8 cellular contexts compared by ENCODE assay signal in genomic region chr17:29176500-29177351, GRCh38. TPM values are rescaled to one million over a fixed set of nuclear protein-coding genes. Genes with fewer than 3 reads are reported as not detected.
DNase-seq lines count a peak whose midpoint lies in the region; ATAC-seq, FAIRE-seq and TF ChIP-seq lines count a peak whose summit lies in the region.

No MANE protein-coding gene starts in this region.

- H3K36me3 ChIP-seq in ACC112 (ENCODE audit: insufficient read depth, low read length) (no peaks in the 10 kb centered on the region), GM12878 (ENCODE audit: control insufficient read depth in 2 of 2, insufficient read depth in 2 of 2, low read length in 1 of 2) (no peaks in the 10 kb centered on the region), spleen (no peaks in the 10 kb centered on the region)

- H3K4me2 ChIP-seq in GM12878 (ENCODE audit: control insufficient read depth, insufficient read depth): peak overlapping the region; percentile 86

- RAD21 ChIA-PET in GM12878 (lab: Charles Lee; ENCODE audit: unreplicated experiment): interaction anchor here (0.7 to 10.4 kb wide), 12 partner anchors 9 to 225 kb away, joined by 3 to 207 read pairs (median 4); partner anchors contain the start of gene PHF12

- peaks cover 26% of the 10 kb centered on the region for H3K4me1 Mint-ChIP-seq in T-helper 2 cell treated with Interferon-gamma antibody and Interleukin-4, amounts not matched to agents 5 μg/mL and 100 μg/mL, for 36 hours (ENCODE audit: low read depth)

- no peak for TF ChIP-seq EP300 in GM12878 (IDR thresholded peaks at IDR 0.05; ENCODE audit: borderline replicate concordance in 1 of 2, control insufficient read depth in 1 of 2, low read depth in 2 of 2, low read length in 2 of 2)

- BruUV-seq in GM12878 (replicated peaks; lab: Mats Ljungman, UMichigan): no TSS peak

- no peak for TF ChIP-seq CTCF in GM12878 (IDR thresholded peaks at IDR 0.05 in 2 of 3, conservative IDR thresholded peaks at IDR 0.05 in 1 of 3; ENCODE audit: control insufficient read depth in 2 of 3, extremely low read depth in 1 of 3, insufficient read depth in 1 of 3, low read depth in 3 of 3, low read length in 3 of 3)
- peak in 1 of 11 experiments; percentile 13 for TF ChIP-seq CTCF in spleen (IDR thresholded peaks at IDR 0.05 in 8 of 11, conservative IDR thresholded peaks at IDR 0.05 in 3 of 11)

- peaks cover 6% of the 10 kb centered on the region for H3K27me3 Mint-ChIP-seq in T-helper 2 cell treated with Interferon-gamma antibody and Interleukin-4, amounts not matched to agents 5 μg/mL and 100 μg/mL, for 36 hours (ENCODE audit: low read depth)

- peak overlapping the region; percentile 62 for H3K27ac Mint-ChIP-seq in T-helper 2 cell treated with Interferon-gamma antibody and Interleukin-4, amounts not matched to agents 5 μg/mL and 100 μg/mL, for 36 hours

- peak; percentile 79 for FAIRE-seq in GM19239 (lab: Jason Lieb, UNC)
- peak; percentile 56 for FAIRE-seq in GM12878 (lab: Jason Lieb, UNC)

- H3K79me2 ChIP-seq in ACC112 (ENCODE audit: control insufficient read depth, insufficient read depth, low read length, unreplicated experiment) (no peaks in the 10 kb centered on the region), GM12878 (ENCODE audit: control insufficient read depth, insufficient read depth, low read length) (peaks cover 3% of the 10 kb centered on the region; the same call in 1 of the 2 replicates)

- no peak for TF ChIP-seq RAD21 in GM12878 (IDR thresholded peaks at IDR 0.05; ENCODE audit: insufficient read depth, low read depth, low read length)

- H3K27ac ChIP-seq in ACC112 (ENCODE audit: low read depth, low read length) (no peak overlapping the region), GM12878 (ENCODE audit: control insufficient read depth, insufficient read depth) (peak overlapping the region; percentile 63), spleen (peak overlapping the region; percentile 67 to 88 (median 82))

- H3K27me3 ChIP-seq in ACC112 (ENCODE audit: insufficient read depth, low read length) (no peaks in the 10 kb centered on the region), GM12878 (replicated peaks in 1 of 2; ENCODE audit: control insufficient read depth in 2 of 2, insufficient read depth in 2 of 2, low read length in 1 of 2) (no peaks in the 10 kb centered on the region), spleen (replicated peaks in 1 of 7) (peaks cover 0 to 24% (median 0%) of the 10 kb centered on the region in 7 donors)

- in situ Hi-C loops in GM12878 (cut with MboI): no loop called here

- no peaks in the 10 kb centered on the region for H3K9me3 Mint-ChIP-seq in T-helper 2 cell treated with Interferon-gamma antibody and Interleukin-4, amounts not matched to agents 5 μg/mL and 100 μg/mL, for 36 hours

- no peaks in the 10 kb centered on the region for H4K20me1 ChIP-seq in GM12878 (ENCODE audit: control insufficient read depth, insufficient read depth)

- H3K9me3 ChIP-seq in GM12878 (replicated peaks; ENCODE audit: control insufficient read depth, insufficient read depth, low read length): no peaks in the 10 kb centered on the region
- H3K9me3 ChIP-seq in iPS-18c (ENCODE audit: control insufficient read depth, insufficient read depth, low read length): peaks cover 2% of the 10 kb centered on the region
- H3K9me3 ChIP-seq in spleen: no peaks in the 10 kb centered on the region

- peak overlapping the region; percentile 79 for H3K4me3 ChIP-seq in ACC112 (ENCODE audit: low read depth, low read length)
- peak overlapping the region; percentile 68; the same call in 1 of the 2 replicates for H3K4me3 ChIP-seq in GM12878
- peak overlapping the region; percentile 55 for H3K4me3 ChIP-seq in iPS-18c (ENCODE audit: insufficient read depth, low read depth, low read length)
- H3K4me3 ChIP-seq in spleen: peak overlapping the region; percentile 35 to 76 (median 49)

- no peaks in the 10 kb centered on the region for H3K36me3 Mint-ChIP-seq in T-helper 2 cell treated with Interferon-gamma antibody and Interleukin-4, amounts not matched to agents 5 μg/mL and 100 μg/mL, for 36 hours (ENCODE audit: low read depth)

- TF ChIP-seq POLR2A in GM12878 (IDR thresholded peaks at IDR 0.05; ENCODE audit: low read depth, low read length) (peak; percentile 87), spleen (IDR thresholded peaks at IDR 0.05) (no peak)

- WGBS in GM12878 (ENCODE audit: insufficient coverage, insufficient replicate concordance, low lambda C conversion rate, missing lambda C conversion rate): 2% methylated on average over 45 of the region's 53 CpGs
- 1 to 4% (median 2%) methylated on average over 30 to 53 of the region's 53 CpGs for WGBS in spleen, 5 donors

- SMC1A ChIA-PET in GM12878 (lab: Charles Lee; ENCODE audit: uncharacterized antibody, unreplicated experiment): interaction anchor here (1.5 to 9.2 kb wide), 5 partner anchors 10 to 53 kb away, joined by 5 to 158 read pairs (median 9); no protein-coding TSS in a partner anchor

- peak overlapping the region; percentile 80 for H3K4me3 Mint-ChIP-seq in T-helper 2 cell treated with Interferon-gamma antibody and Interleukin-4, amounts not matched to agents 5 μg/mL and 100 μg/mL, for 36 hours

- CTCF ChIA-PET in GM12878 (lab: Yijun Ruan, JAX): interaction anchor here (0.6 to 12.9 kb wide), 17 partner anchors 9 to 488 kb away, joined by 3 to 260 read pairs (median 3); no protein-coding TSS in a partner anchor

- H3K4me1 ChIP-seq in ACC112 (ENCODE audit: control insufficient read depth, insufficient read depth, low read length, unreplicated experiment) (peaks cover 28% of the 10 kb centered on the region), GM12878 (ENCODE audit: control insufficient read depth, insufficient read depth, low read length) (peaks cover 17% of the 10 kb centered on the region), spleen (peaks cover 23 to 58% (median 44%) of the 10 kb centered on the region in 6 donors)

- intact Hi-C loops in GM12878 (cut with micrococcal nuclease; ENCODE audit: unreplicated experiment): no loop called here
- intact Hi-C loops in spleen (cut with DNase I; ENCODE audit: low total_unique reads): no loop called here

- ATAC-seq in GM12878: peak; percentile 77

- peak overlapping the region; percentile 82 for H3K9ac ChIP-seq in GM12878 (ENCODE audit: control insufficient read depth, insufficient read depth, low read length)

- POLR2A ChIA-PET in GM12878 (lab: Charles Lee): interaction anchor here (0.6 to 3.1 kb wide), 8 partner anchors 19 to 225 kb away, joined by 3 to 54 read pairs (median 6); no protein-coding TSS in a partner anchor

- peak; percentile 80 for DNase-seq in GM19239 (ENCODE audit: insufficient read length, low spot score)
- DNase-seq in NCI-H128 (lab: John Stamatoyannopoulos, UW; ENCODE audit: unreplicated experiment): peak; percentile 21
- DNase-seq in T-helper 2 cell treated with Interferon-gamma antibody and Interleukin-4, amounts not matched to agents 5 μg/mL and 100 μg/mL, for 36 hours (ENCODE audit: low spot score): peak; percentile 17
- DNase-seq in GM12878 (ENCODE audit: low read depth, low spot score): no peak
- DNase-seq in spleen: peak; percentile 85
- DNase-seq in cerebellum (ENCODE audit: low spot score): no peak

- H2AFZ ChIP-seq in ACC112 (ENCODE audit: low read length, unreplicated experiment) (peak overlapping the region; percentile 69), GM12878 (ENCODE audit: control insufficient read depth, low read depth, low read length) (peak overlapping the region; percentile 78)

TF ChIP-seq in GM12878, 131 proteins besides CTCF, POLR2A, EP300 and RAD21 (continues in another document):
- TF ChIP-seq ATF7 (IDR thresholded peaks at IDR 0.05; ENCODE audit: low read depth): no peak
- TF ChIP-seq ESRRA (IDR thresholded peaks at IDR 0.05; ENCODE audit: low read length): peak; percentile 66; the same call in 1 of the 2 replicates
- TF ChIP-seq KLF5 (IDR thresholded peaks at IDR 0.05; ENCODE audit: partially characterized antibody): no peak
- peak; percentile 86; the same call in 1 of the 2 replicates for TF ChIP-seq ZNF217 (IDR thresholded peaks at IDR 0.05)
- peak; percentile 38; the same call in 1 of the 2 replicates for TF ChIP-seq HDGF (IDR thresholded peaks at IDR 0.05)
- TF ChIP-seq TBL1XR1 (IDR thresholded peaks at IDR 0.05; ENCODE audit: low read depth, low read length): no peak
- no peak for TF ChIP-seq KDM1A (IDR thresholded peaks at IDR 0.05; ENCODE audit: borderline replicate concordance)
- TF ChIP-seq TCF7 (IDR thresholded peaks at IDR 0.05; ENCODE audit: borderline replicate concordance): no peak
- TF ChIP-seq USF2 (IDR thresholded peaks at IDR 0.05; ENCODE audit: borderline replicate concordance, low read depth, low read length): peak; percentile 7
- no peak for TF ChIP-seq ZNF274 (IDR thresholded peaks at IDR 0.05; ENCODE audit: insufficient read depth, insufficient read length)

RNA-seq across cellular contexts. Expression of gene MYO18A, which starts 3.5 kb away (rescaled TPM):
- 128 and 136 TPM in 2 replicates for total RNA-seq in GM12878 (2013; cell fraction: nucleolus; rRNA removed)
- total RNA-seq in GM12878 (2014; rRNA removed) (42.8 and 43.5 TPM in 2 replicates), GM12878 (2014; rRNA removed; fragmentation: Illumina TruSeq; extraction: Trizol) (21.5 and 24.4 TPM in 2 replicates), GM12878 (2021) (60.9 and 66.0 TPM in 2 replicates), spleen (100 to 1,000 TPM in 2 of 7 donors, 10 to 100 TPM in 5; 57.6 to 114 (median 85.5) TPM), cerebellum (33.6 TPM)
- polyA plus RNA-seq in GM12878 (2011; ENCODE audit: low read depth): 33.0 TPM
- polyA plus RNA-seq in GM12878 (2011; rRNA removed) (4.6 and 9.8 TPM in 2 replicates), GM12878 (2014; fragmentation: Illumina TruSeq; extraction: Trizol) (23.0 and 31.3 TPM in 2 replicates), GM12878 (2014; fragmentation: Nextera tagmentation; extraction: Ambion mirVana) (1 to 10 TPM; 2.9 to 3.9 TPM), GM12878 (2014; rRNA removed) (31.2 and 42.9 TPM in 2 replicates), GM12878 (2016; fragmentation: Nextera tagmentation; extraction: Ambion mirVana) (10 to 100 TPM; 23.2 to 24.6 TPM), spleen (10 to 100 TPM; 24.2 to 55.0 (median 44.5) TPM)
- polyA plus RNA-seq in GM12878 (2011; cell fraction: cytosol; rRNA removed): 10.8 and 17.4 TPM in 2 replicates
- polyA plus RNA-seq in GM12878 (2011; cell fraction: nucleus; rRNA removed): 55.4 and 69.1 TPM in 2 replicates
- 41.6 and 45.2 TPM in 2 replicates for polyA plus RNA-seq in GM12878 (2012)
- 22.6 and 34.3 TPM in 2 replicates for polyA minus RNA-seq in GM12878 (2011; rRNA and poly(A)+ RNA removed)
- 11.6 and 18.6 TPM in 2 replicates for polyA minus RNA-seq in GM12878 (2011; cell fraction: cytosol; rRNA and poly(A)+ RNA removed)
- polyA minus RNA-seq in GM12878 (2011; cell fraction: nucleus; rRNA and poly(A)+ RNA removed): 38.1 and 52.6 TPM in 2 replicates

Comparison
In these comparisons a context has a peak if more than half of its experiments do, and no peak if none do; other contexts are left out.
1. DNase-seq: peak in GM19239 (single experiment), NCI-H128 (single experiment), T-helper 2 cell treated with Interferon-gamma antibody and Interleukin-4, amounts not matched to agents 5 μg/mL and 100 μg/mL, for 36 hours (single experiment) and spleen (single experiment); none in GM12878 (single experiment) and cerebellum (single experiment).
2. Peak in every context shown above with its lines, with median percentiles within 50 percentile points of each other: H3K4me3 ChIP-seq.